ENCODE assay signal across 22 cellular contexts in genomic region chr9:68876265-68876664, GRCh38.
"Had no signal": no experiment of that assay in that cellular context is flagged by ENCODE, and none has a peak within 500 bp of the region (broad histone marks: within the 10 kb centered on the region; RNA-seq: fewer than 3 reads in every experiment).

No MANE protein-coding gene starts in this region.

- H3K4me1 Mint-ChIP-seq: naive thymus-derived CD4-positive, alpha-beta T cell; nephron; stimulated activated naive CD8-positive, alpha-beta T cell treated with anti-CD3 and anti-CD28 coated beads, Interleukin-15, amount 100 ng/mL, for 72 hours had no signal

- H3K9me3 ChIP-seq: psoas muscle, right lobe of liver, suprapubic skin, transverse colon, upper lobe of right lung, uterus had no signal

- H3K36me3 ChIP-seq: right lobe of liver, suprapubic skin, transverse colon, upper lobe of right lung, uterus had no signal

- H3K9me3 Mint-ChIP-seq: naive thymus-derived CD4-positive, alpha-beta T cell; nephron; stimulated activated naive CD8-positive, alpha-beta T cell treated with anti-CD3 and anti-CD28 coated beads, Interleukin-15, amount 100 ng/mL, for 72 hours had no signal

- H3K27me3 ChIP-seq: dorsolateral prefrontal cortex, right lobe of liver, suprapubic skin, transverse colon, upper lobe of right lung, uterus had no signal

- H3K27ac Mint-ChIP-seq: naive thymus-derived CD4-positive, alpha-beta T cell; nephron; stimulated activated naive CD8-positive, alpha-beta T cell treated with anti-CD3 and anti-CD28 coated beads, Interleukin-15, amount 100 ng/mL, for 72 hours had no signal

- H3K4me3 Mint-ChIP-seq: naive thymus-derived CD4-positive, alpha-beta T cell; nephron; stimulated activated naive CD8-positive, alpha-beta T cell treated with anti-CD3 and anti-CD28 coated beads, Interleukin-15, amount 100 ng/mL, for 72 hours had no signal

- DNase-seq: dorsolateral prefrontal cortex; effector CD4-positive, alpha-beta T cell; head of caudate nucleus; kidney; mesenchymal stem cell; midbrain; naive thymus-derived CD4-positive, alpha-beta T cell; nucleus accumbens; posterior cingulate gyrus; psoas muscle; right lobe of liver; small intestine; stimulated activated CD4-positive, alpha-beta T cell treated with anti-CD3 and anti-CD28 coated beads, Interleukin-15, amount 100 ng/mL, for 24 hours; stimulated activated CD4-positive, alpha-beta T cell treated with anti-CD3 and anti-CD28 coated beads, Interleukin-2, amount 100 ng/mL, for 48 hours; stimulated activated naive CD4-positive, alpha-beta T cell; stimulated activated naive CD8-positive, alpha-beta T cell treated with anti-CD3 and anti-CD28 coated beads, Interleukin-15, amount 100 ng/mL, for 72 hours; transverse colon; upper lobe of right lung; uterus had no signal

- H3K4me3 ChIP-seq: dorsolateral prefrontal cortex, psoas muscle, right lobe of liver, suprapubic skin, transverse colon, upper lobe of right lung, uterus had no signal

- H3K27ac ChIP-seq: dorsolateral prefrontal cortex, psoas muscle, right lobe of liver, suprapubic skin, transverse colon, upper lobe of right lung, uterus had no signal

- H3K4me1 ChIP-seq: psoas muscle, right lobe of liver, suprapubic skin, upper lobe of right lung, uterus had no signal

- ATAC-seq: left lobe of liver; naive thymus-derived CD4-positive, alpha-beta T cell; psoas muscle; right lobe of liver; stimulated activated naive CD8-positive, alpha-beta T cell treated with anti-CD3 and anti-CD28 coated beads, Interleukin-15, amount 100 ng/mL, for 72 hours; upper lobe of right lung had no signal
